Comparison of ENCODE assay signal across 12 cellular contexts in the genomic region with DNA sequence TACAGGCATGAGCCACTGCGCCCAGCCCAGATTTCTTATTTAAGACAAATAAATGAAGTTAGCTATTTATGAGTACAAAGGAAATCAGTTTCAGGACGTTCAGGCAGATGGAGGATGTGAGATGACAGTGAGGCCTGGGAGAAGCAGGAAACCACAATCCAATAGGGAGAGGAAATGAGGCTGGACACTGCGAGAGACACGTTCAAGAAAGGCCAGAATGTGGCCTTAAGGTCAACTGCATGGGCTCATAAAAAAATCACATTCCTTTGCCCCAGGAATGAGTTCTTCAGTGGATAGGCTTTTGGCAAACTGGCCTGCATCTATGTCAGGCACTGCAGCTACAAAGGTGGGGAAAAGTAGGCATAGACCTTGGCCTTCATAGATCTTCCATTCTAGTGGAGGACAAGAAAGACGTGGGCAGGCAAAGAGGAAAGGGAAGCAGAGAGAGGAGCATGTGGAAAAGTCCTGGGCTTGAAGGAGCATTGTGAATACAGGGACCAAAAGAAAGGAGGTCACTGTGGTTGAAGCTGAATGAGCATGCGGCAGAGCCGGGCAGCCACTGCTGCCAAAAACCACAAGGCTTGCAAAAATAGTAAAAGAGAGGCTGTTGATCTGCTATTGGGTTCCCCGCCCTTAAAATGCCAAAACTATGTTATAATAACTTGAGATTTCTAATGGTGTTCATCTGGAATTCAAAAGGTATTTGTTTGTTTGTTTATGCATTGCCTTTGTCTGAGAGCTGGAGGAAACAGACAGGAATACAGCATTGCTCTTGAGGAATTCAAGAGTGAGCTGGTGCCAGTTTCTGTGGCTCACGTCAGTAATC.
A peak's percentile ranks its signal among the peaks of the same experiment; 100 is the strongest.
DNase-seq lines count a peak whose midpoint lies in the region; ATAC-seq and TF ChIP-seq lines count a peak whose summit lies in the region.
"Had no signal": no experiment of that assay in that cellular context is flagged by ENCODE, and none has a peak within 500 bp of the region (broad histone marks: within the 10 kb centered on the region; RNA-seq: fewer than 3 reads in every experiment).

No MANE protein-coding gene starts in this region.

- H3K9me3 ChIP-seq in liver (ENCODE audit: control insufficient read depth in 4 of 4, low read length in 3 of 4) (no peaks in the 10 kb centered on the region), aorta (ENCODE audit: control insufficient read depth, low read length) (no peaks in the 10 kb centered on the region)
- H3K9me3 ChIP-seq: uterus had no signal

- H3K4me3 ChIP-seq in liver (ENCODE audit: low read depth in 1 of 3, low read length in 3 of 3) = no peak overlapping the region
- no peak overlapping the region for H3K4me3 ChIP-seq in aorta (ENCODE audit: low read length in 2 of 2)
- H3K4me3 ChIP-seq: uterus had no signal

- ATAC-seq in Right ventricle myocardium inferior = peak; percentile 44
- ATAC-seq in aorta (ENCODE audit: low FRiP score) = peak; percentile 68
- ATAC-seq in HG02884 (IDR thresholded peaks at IDR 0.05; ENCODE audit: unreplicated experiment) = no peak

- no peaks in the 10 kb centered on the region for H3K36me3 ChIP-seq in liver (ENCODE audit: control insufficient read depth in 4 of 4, insufficient read depth in 3 of 4, low read depth in 1 of 4, low read length in 3 of 4)
- no peaks in the 10 kb centered on the region for H3K36me3 ChIP-seq in aorta (ENCODE audit: control insufficient read depth in 1 of 2, insufficient read depth in 2 of 2, low read length in 1 of 2)
- H3K36me3 ChIP-seq: uterus had no signal

- no peak overlapping the region for H3K9ac ChIP-seq in liver (ENCODE audit: low read depth in 1 of 2, low read length in 2 of 2)

- 71% methylated on average over 9 of the region's 9 CpGs for WGBS in liver
- 20 to 24% methylated on average over 9 of the region's 9 CpGs for WGBS in aorta, 2 donors

- H3K27ac ChIP-seq in cingulate gyrus (ENCODE audit: low read depth, low read length) = peak overlapping the region; percentile 73
- H3K27ac ChIP-seq in liver (ENCODE audit: low read depth in 1 of 2, low read length in 2 of 2) = peak overlapping the region; percentile 9 to 23
- H3K27ac ChIP-seq in aorta (ENCODE audit: low read depth in 1 of 2, low read length in 2 of 2) = peak overlapping the region in 1 of 2 donors; percentile 41

- intact Hi-C loops in Right ventricle myocardium inferior (cut with DNase I) = loop anchor here (5.0 kb wide), 2 partner anchors 82 to 132 kb away; a partner anchor contains a TSS
- intact Hi-C loops in cardiac septum (cut with DNase I) = loop anchor here (5.0 to 10.0 kb wide), 2 partner anchors 87 to 130 kb away; a partner anchor contains a TSS
- intact Hi-C loops in aorta (cut with DNase I) = no loop called here

- no peak for TF ChIP-seq CTCF in liver (IDR thresholded peaks at IDR 0.05; ENCODE audit: low read depth, low read length, missing input control)

- peak; percentile 8 to 38 for TF ChIP-seq RAD21 in liver (IDR thresholded peaks at IDR 0.05)

- peaks cover 0 to 12% (median 10%) of the 10 kb centered on the region in 4 donors for H3K4me1 ChIP-seq in liver (ENCODE audit: control insufficient read depth in 4 of 4, insufficient read depth in 4 of 4, low read length in 3 of 4)
- peaks cover 0 to 5% of the 10 kb centered on the region in 2 donors for H3K4me1 ChIP-seq in aorta (ENCODE audit: control insufficient read depth in 1 of 2, insufficient read depth in 2 of 2, low read length in 2 of 2)
- H3K4me1 ChIP-seq: uterus had no signal

- no peak for DNase-seq in Right ventricle myocardium inferior (ENCODE audit: missing footprints)
- no peak for DNase-seq in cardiac septum (ENCODE audit: low spot score)
- peak in 1 of 2 donors; percentile 58 for DNase-seq in aorta
- no peak for DNase-seq in NCI-H187 treated with DMSO at 0.1 percent for 48 hours (lab: John Stamatoyannopoulos, UW)
- no peak for DNase-seq in NCI-H1105 (lab: John Stamatoyannopoulos, UW)
- DNase-seq: activated CD8-positive, alpha-beta memory T cell treated with anti-CD3 and anti-CD28 coated beads, Interleukin-2, amount 50 U/mL, for 48 hours; effector CD8-positive, alpha-beta T cell; stimulated activated CD4-positive, alpha-beta T cell treated with anti-CD3 and anti-CD28 coated beads, Interleukin-1b, Interleukin-23, amount 100 ng/mL, for 48 hours had no signal

- H3K27me3 ChIP-seq in liver (ENCODE audit: control insufficient read depth in 4 of 4, insufficient read depth in 4 of 4, low read length in 3 of 4) (no peaks in the 10 kb centered on the region), aorta (ENCODE audit: control insufficient read depth in 1 of 2, insufficient read depth in 2 of 2, low read length in 1 of 2) (no peaks in the 10 kb centered on the region)
- H3K27me3 ChIP-seq: uterus had no signal

TF ChIP-seq in liver, 16 proteins besides CTCF, POLR2A, EP300 and RAD21:
- TF ChIP-seq HNF4G (IDR thresholded peaks at IDR 0.05) (no peak), FOXA1 (IDR thresholded peaks at IDR 0.05) (no peak), TAF1 (conservative IDR thresholded peaks at IDR 0.05) (no peak), HNF4A (conservative IDR thresholded peaks at IDR 0.05) (no peak), JUND (IDR thresholded peaks at IDR 0.05) (no peak), YY1 (IDR thresholded peaks at IDR 0.05) (no peak), SP1 (IDR thresholded peaks at IDR 0.05) (peak; percentile 15), FOXA2 (IDR thresholded peaks at IDR 0.05) (no peak), NR2F2 (IDR thresholded peaks at IDR 0.05) (peak; percentile 97), EGR1 (IDR thresholded peaks at IDR 0.05; ENCODE audit: low read depth in 2 of 2) (no peak), RXRA (IDR thresholded peaks at IDR 0.05) (peak in 1 of 2 donors; percentile 51), GABPA (IDR thresholded peaks at IDR 0.05 in 1 of 2, conservative IDR thresholded peaks at IDR 0.05 in 1 of 2) (no peak)
- TF ChIP-seq, protein P1, sequence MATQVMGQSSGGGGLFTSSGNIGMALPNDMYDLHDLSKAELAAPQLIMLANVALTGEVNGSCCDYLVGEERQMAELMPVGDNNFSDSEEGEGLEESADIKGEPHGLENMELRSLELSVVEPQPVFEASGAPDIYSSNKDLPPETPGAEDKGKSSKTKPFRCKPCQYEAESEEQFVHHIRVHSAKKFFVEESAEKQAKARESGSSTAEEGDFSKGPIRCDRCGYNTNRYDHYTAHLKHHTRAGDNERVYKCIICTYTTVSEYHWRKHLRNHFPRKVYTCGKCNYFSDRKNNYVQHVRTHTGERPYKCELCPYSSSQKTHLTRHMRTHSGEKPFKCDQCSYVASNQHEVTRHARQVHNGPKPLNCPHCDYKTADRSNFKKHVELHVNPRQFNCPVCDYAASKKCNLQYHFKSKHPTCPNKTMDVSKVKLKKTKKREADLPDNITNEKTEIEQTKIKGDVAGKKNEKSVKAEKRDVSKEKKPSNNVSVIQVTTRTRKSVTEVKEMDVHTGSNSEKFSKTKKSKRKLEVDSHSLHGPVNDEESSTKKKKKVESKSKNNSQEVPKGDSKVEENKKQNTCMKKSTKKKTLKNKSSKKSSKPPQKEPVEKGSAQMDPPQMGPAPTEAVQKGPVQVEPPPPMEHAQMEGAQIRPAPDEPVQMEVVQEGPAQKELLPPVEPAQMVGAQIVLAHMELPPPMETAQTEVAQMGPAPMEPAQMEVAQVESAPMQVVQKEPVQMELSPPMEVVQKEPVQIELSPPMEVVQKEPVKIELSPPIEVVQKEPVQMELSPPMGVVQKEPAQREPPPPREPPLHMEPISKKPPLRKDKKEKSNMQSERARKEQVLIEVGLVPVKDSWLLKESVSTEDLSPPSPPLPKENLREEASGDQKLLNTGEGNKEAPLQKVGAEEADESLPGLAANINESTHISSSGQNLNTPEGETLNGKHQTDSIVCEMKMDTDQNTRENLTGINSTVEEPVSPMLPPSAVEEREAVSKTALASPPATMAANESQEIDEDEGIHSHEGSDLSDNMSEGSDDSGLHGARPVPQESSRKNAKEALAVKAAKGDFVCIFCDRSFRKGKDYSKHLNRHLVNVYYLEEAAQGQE (IDR thresholded peaks at IDR 0.05) = no peak
- TF ChIP-seq, protein P2, sequence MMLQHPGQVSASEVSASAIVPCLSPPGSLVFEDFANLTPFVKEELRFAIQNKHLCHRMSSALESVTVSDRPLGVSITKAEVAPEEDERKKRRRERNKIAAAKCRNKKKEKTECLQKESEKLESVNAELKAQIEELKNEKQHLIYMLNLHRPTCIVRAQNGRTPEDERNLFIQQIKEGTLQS (IDR thresholded peaks at IDR 0.05) = no peak
- TF ChIP-seq, protein P3, sequence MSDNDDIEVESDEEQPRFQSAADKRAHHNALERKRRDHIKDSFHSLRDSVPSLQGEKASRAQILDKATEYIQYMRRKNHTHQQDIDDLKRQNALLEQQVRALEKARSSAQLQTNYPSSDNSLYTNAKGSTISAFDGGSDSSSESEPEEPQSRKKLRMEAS (IDR thresholded peaks at IDR 0.05) = peak; percentile 21
- TF ChIP-seq, protein P4, sequence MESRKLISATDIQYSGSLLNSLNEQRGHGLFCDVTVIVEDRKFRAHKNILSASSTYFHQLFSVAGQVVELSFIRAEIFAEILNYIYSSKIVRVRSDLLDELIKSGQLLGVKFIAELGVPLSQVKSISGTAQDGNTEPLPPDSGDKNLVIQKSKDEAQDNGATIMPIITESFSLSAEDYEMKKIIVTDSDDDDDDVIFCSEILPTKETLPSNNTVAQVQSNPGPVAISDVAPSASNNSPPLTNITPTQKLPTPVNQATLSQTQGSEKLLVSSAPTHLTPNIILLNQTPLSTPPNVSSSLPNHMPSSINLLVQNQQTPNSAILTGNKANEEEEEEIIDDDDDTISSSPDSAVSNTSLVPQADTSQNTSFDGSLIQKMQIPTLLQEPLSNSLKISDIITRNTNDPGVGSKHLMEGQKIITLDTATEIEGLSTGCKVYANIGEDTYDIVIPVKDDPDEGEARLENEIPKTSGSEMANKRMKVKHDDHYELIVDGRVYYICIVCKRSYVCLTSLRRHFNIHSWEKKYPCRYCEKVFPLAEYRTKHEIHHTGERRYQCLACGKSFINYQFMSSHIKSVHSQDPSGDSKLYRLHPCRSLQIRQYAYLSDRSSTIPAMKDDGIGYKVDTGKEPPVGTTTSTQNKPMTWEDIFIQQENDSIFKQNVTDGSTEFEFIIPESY (IDR thresholded peaks at IDR 0.05) = no peak

Comparison
In these comparisons a context has a peak if more than half of its experiments do, and no peak if none do; other contexts are left out.
1. intact Hi-C loops: an anchor here in Right ventricle myocardium inferior (5.0 kb wide) and cardiac septum (5.0 to 10.0 kb wide); none called in aorta.